Comparison of ENCODE assay signal across 8 cellular contexts in the genomic region with DNA sequence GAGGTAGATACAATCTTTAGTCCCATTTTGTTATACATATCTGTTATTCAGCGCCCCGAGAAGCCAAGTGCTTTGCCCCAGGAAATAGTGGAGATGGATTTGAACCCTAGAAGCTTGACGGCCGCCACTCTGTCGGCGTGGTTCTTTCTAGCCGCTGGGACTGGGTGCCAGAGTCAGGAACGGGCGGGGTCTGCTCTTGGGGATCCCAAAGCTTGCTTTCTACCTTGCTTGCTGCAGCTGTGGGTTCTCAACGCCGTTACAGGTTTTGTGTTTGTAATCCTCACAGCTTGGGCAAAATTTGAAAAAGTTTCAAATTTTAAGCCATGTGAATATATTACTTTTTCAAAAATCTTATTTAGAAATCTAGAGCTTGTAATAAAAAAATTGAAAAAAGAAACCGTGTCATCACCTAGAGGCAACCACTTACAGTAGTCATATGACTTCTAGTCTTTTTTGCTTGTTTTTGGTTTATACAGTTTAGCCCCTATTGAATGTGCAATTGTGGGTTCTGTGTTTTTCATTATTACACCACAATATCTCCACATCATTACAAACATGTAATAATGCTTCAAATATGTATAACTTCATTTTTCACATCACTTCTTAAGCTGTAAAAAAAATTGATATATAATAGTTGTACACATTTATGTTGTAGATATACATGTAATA. TPM values are rescaled to one million over a fixed set of nuclear protein-coding genes. Genes with fewer than 3 reads are reported as not detected.
DNase-seq lines count a peak whose midpoint lies in the region; ATAC-seq, FAIRE-seq and TF ChIP-seq lines count a peak whose summit lies in the region.

No MANE protein-coding gene starts in this region.

- CTCF ChIA-PET in Calu3 (lab: Charles Lee): interaction anchor here (0.5 to 2.5 kb wide), 9 partner anchors 15 to 736 kb away, joined by 3 to 22 read pairs (median 3); no protein-coding TSS in a partner anchor
- CTCF ChIA-PET in HEK293 (lab: Yijun Ruan, JAX): interaction anchor here (1.0 to 6.5 kb wide), 5 partner anchors 8 to 214 kb away, joined by 3 to 57 read pairs (median 6); a partner anchor contains a TSS
- CTCF ChIA-PET in mammary epithelial cell (lab: Charles Lee; ENCODE audit: low non-redundant PET): interaction anchor here (0.5 kb wide), 1 partner anchor 193 kb away, joined by 4 read pairs; no protein-coding TSS in a partner anchor

- no peaks in the 10 kb centered on the region for H3K27me3 Mint-ChIP-seq in Calu3 (ENCODE audit: unreplicated experiment)

- H3K27ac ChIP-seq in HEK293 (ENCODE audit: extremely low read depth, low read depth, low read length): peak overlapping the region; percentile 87
- peak overlapping the region; percentile 73 for H3K27ac ChIP-seq in mammary epithelial cell (ENCODE audit: insufficient read depth, low read depth, low read length)
- peak overlapping the region; percentile 97 for H3K27ac ChIP-seq in layer of hippocampus (ENCODE audit: low read depth, low read length)

- peak overlapping the region; percentile 82 for H3K27ac Mint-ChIP-seq in Calu3 (ENCODE audit: unreplicated experiment)

- POLR2A ChIA-PET in HEK293 (lab: Yijun Ruan, JAX): interaction anchor here (1.2 to 3.4 kb wide), 6 partner anchors 9 to 524 kb away, joined by 3 to 20 read pairs (median 17); a partner anchor contains a TSS

- dilution Hi-C loops in mammary epithelial cell (cut with HindIII; ENCODE audit: low sequenced_read_pairs): loop anchor here (5.0 kb wide), 1 partner anchor 60 kb away; no protein-coding TSS in a partner anchor

- H4K20me1 ChIP-seq in mammary epithelial cell (ENCODE audit: insufficient read depth, low read length): no peaks in the 10 kb centered on the region

- H2AFZ ChIP-seq in mammary epithelial cell (ENCODE audit: low read depth, low read length): peak overlapping the region; percentile 82

- no peaks in the 10 kb centered on the region for H3K9me3 ChIP-seq in HEK293 (ENCODE audit: control insufficient read depth, insufficient read depth, low read depth, low read length)
- no peaks in the 10 kb centered on the region for H3K9me3 ChIP-seq in mammary epithelial cell (replicated peaks; ENCODE audit: insufficient read depth, low read length)

- ATAC-seq in HG03045 (IDR thresholded peaks at IDR 0.05; ENCODE audit: unreplicated experiment): no peak

- peak; percentile 33 for DNase-seq in Calu3
- DNase-seq in RCC 7860 (ENCODE audit: low spot score): no peak
- DNase-seq in mammary epithelial cell: no peak
- DNase-seq in stimulated activated CD8-positive, alpha-beta memory T cell treated with anti-CD3 and anti-CD28 coated beads, Interleukin-4, amount 100 ng/mL, for 48 hours: peak; percentile 61
- no peak for DNase-seq in GM19240 (ENCODE audit: insufficient read length, low spot score)

- H3K79me2 ChIP-seq in mammary epithelial cell (ENCODE audit: insufficient read depth, low read length): peaks cover 57% of the 10 kb centered on the region

- H3K4me1 Mint-ChIP-seq in Calu3 (ENCODE audit: low read depth, unreplicated experiment): peaks cover 56% of the 10 kb centered on the region

- no TSS peak for BruUV-seq in Calu3 (replicated peaks; lab: Mats Ljungman, UMichigan)
- no TSS peak for BruUV-seq in mammary epithelial cell (replicated peaks; lab: Mats Ljungman, UMichigan)

- H3K4me3 ChIP-seq in HEK293 (ENCODE audit: low read depth, low read length): peak overlapping the region; percentile 80
- peak overlapping the region; percentile 63 to 89 (median 85) for H3K4me3 ChIP-seq in mammary epithelial cell (replicated peaks in 1 of 3; ENCODE audit: insufficient read depth in 1 of 3, low read depth in 2 of 3, low read length in 3 of 3)

- H3K36me3 ChIP-seq in HEK293 (ENCODE audit: control insufficient read depth in 2 of 2, insufficient read depth in 1 of 2, low read length in 2 of 2): peaks cover 0 to 28% of the 10 kb centered on the region in 2 experiments; a peak in 2 of 3 replicates
- peaks cover 9% of the 10 kb centered on the region for H3K36me3 ChIP-seq in mammary epithelial cell (ENCODE audit: insufficient read depth, low read length)

- H3K4me3 Mint-ChIP-seq in Calu3 (ENCODE audit: low read depth, unreplicated experiment): peak overlapping the region; percentile 83

- TF ChIP-seq CTCF in Calu3 (IDR thresholded peaks at IDR 0.05; ENCODE audit: unreplicated experiment): no peak
- no peak; the same call in 1 of the 2 replicates for TF ChIP-seq CTCF in HEK293 (tag by site-specific recombination; IDR thresholded peaks at IDR 0.05)
- TF ChIP-seq CTCF in mammary epithelial cell (conservative IDR thresholded peaks at IDR 0.05 in 1 of 2, IDR thresholded peaks at IDR 0.05 in 1 of 2; ENCODE audit: extremely low read depth in 1 of 2, insufficient read depth in 1 of 2, low read depth in 1 of 2, low read length in 2 of 2): no peak

- WGBS in mammary epithelial cell (ENCODE audit: low coverage, missing lambda C conversion rate): 0% methylated on average over 12 of the region's 12 CpGs

- in situ Hi-C loops in mammary epithelial cell (cut with MboI; ENCODE audit: low sequenced_read_pairs in 2 of 2): loop anchor here in 1 of 2 donors (25.0 kb wide), 1 partner anchor 205 kb away; a partner anchor contains a TSS

- H3K27me3 ChIP-seq in mammary epithelial cell (ENCODE audit: insufficient read depth, low read length): no peaks in the 10 kb centered on the region
- no peaks in the 10 kb centered on the region for H3K27me3 ChIP-seq in layer of hippocampus (ENCODE audit: control insufficient read depth, insufficient read depth, low read length)

- H3K9me3 Mint-ChIP-seq in Calu3 (ENCODE audit: low read depth, unreplicated experiment): no peaks in the 10 kb centered on the region

- peak overlapping the region; percentile 85 for H3K4me2 ChIP-seq in mammary epithelial cell (ENCODE audit: insufficient read depth, low read depth, low read length)

- FAIRE-seq in RCC 7860 (lab: Jason Lieb, UNC): peak; percentile 28

- intact Hi-C loops in Calu3 (cut with micrococcal nuclease; ENCODE audit: unreplicated experiment) (no loop called here), mammary epithelial cell (cut with micrococcal nuclease) (loop anchor here (1.0 kb wide), 1 partner anchor 9 kb away; no protein-coding TSS in a partner anchor)

- peaks cover 76% of the 10 kb centered on the region for H3K36me3 Mint-ChIP-seq in Calu3 (ENCODE audit: insufficient read depth, unreplicated experiment)

- H3K4me1 ChIP-seq in HEK293 (ENCODE audit: control insufficient read depth, insufficient read depth, low read length) (no peaks in the 10 kb centered on the region), mammary epithelial cell (ENCODE audit: insufficient read depth, low read length) (peaks cover 20% of the 10 kb centered on the region)

- H3K9ac ChIP-seq in mammary epithelial cell (ENCODE audit: insufficient read depth, low read length): peak overlapping the region; percentile 73

TF ChIP-seq in HEK293, 187 proteins besides CTCF, POLR2A, EP300 and RAD21 (continues in another document):
- TF ChIP-seq YY2 (tag by site-specific recombination; IDR thresholded peaks at IDR 0.05) (no peak), ZNF214 (tag by site-specific recombination; IDR thresholded peaks at IDR 0.05; ENCODE audit: borderline replicate concordance) (no peak), GLIS1 (tag by site-specific recombination; IDR thresholded peaks at IDR 0.05) (no peak), ZNF48 (tag by site-specific recombination; IDR thresholded peaks at IDR 0.05) (no peak), SCRT1 (tag by site-specific recombination; IDR thresholded peaks at IDR 0.05; ENCODE audit: borderline replicate concordance) (no peak), ZFP37 (tag by site-specific recombination; IDR thresholded peaks at IDR 0.05) (0 out of 2 replicates have a peak, but pooled peaks have one; percentile 32), KLF7 (tag by site-specific recombination; IDR thresholded peaks at IDR 0.05; ENCODE audit: borderline replicate concordance) (no peak), ZNF274 (IDR thresholded peaks at IDR 0.05; ENCODE audit: low read length) (no peak), ZNF274 (tag by site-specific recombination; IDR thresholded peaks at IDR 0.05; ENCODE audit: borderline replicate concordance) (no peak), ZNF423 (tag by site-specific recombination; IDR thresholded peaks at IDR 0.05) (no peak), ZNF510 (tag by site-specific recombination; IDR thresholded peaks at IDR 0.05; ENCODE audit: insufficient replicate concordance) (no peak), KLF16 (tag by site-specific recombination; IDR thresholded peaks at IDR 0.05) (no peak), ZNF169 (tag by site-specific recombination; IDR thresholded peaks at IDR 0.05) (no peak), ZEB2 (tag by site-specific recombination; IDR thresholded peaks at IDR 0.05) (no peak), ZNF19 (tag by site-specific recombination; IDR thresholded peaks at IDR 0.05; ENCODE audit: low read depth) (no peak), ZNF366 (tag by site-specific recombination; conservative IDR thresholded peaks at IDR 0.05) (no peak)
- TF ChIP-seq, protein P1, sequence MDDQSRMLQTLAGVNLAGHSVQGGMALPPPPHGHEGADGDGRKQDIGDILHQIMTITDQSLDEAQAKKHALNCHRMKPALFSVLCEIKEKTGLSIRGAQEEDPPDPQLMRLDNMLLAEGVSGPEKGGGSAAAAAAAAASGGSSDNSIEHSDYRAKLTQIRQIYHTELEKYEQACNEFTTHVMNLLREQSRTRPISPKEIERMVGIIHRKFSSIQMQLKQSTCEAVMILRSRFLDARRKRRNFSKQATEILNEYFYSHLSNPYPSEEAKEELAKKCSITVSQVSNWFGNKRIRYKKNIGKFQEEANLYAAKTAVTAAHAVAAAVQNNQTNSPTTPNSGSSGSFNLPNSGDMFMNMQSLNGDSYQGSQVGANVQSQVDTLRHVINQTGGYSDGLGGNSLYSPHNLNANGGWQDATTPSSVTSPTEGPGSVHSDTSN (CRISPR knock-in tag; IDR thresholded peaks at IDR 0.05): no peak
- TF ChIP-seq, protein P2, sequence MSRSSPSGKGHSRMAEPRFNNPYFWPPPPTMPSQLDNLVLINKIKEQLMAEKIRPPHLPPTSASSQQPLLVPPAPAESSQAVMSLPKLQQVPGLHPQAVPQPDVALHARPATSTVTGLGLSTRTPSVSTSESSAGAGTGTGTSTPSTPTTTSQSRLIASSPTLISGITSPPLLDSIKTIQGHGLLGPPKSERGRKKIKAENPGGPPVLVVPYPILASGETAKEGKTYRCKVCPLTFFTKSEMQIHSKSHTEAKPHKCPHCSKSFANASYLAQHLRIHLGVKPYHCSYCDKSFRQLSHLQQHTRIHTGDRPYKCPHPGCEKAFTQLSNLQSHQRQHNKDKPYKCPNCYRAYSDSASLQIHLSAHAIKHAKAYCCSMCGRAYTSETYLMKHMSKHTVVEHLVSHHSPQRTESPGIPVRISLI (tag by site-specific recombination; IDR thresholded peaks at IDR 0.05): 0 out of 2 replicates have a peak, but pooled peaks have one; percentile 24

RNA-seq across cellular contexts. Expression of a gene that starts 0.8 kb away (rescaled TPM):
- 214 and 229 TPM in 2 replicates for total RNA-seq in Calu3 (2022)
- 10 to 100 TPM; 55.5 to 95.6 TPM for total RNA-seq in mammary epithelial cell
- 230 TPM for polyA plus RNA-seq in mammary epithelial cell
- 158 TPM for polyA minus RNA-seq in mammary epithelial cell

RNA-seq across cellular contexts. Expression of a gene that starts 41.5 kb away (rescaled TPM):
- total RNA-seq in Calu3 (2022): 0.78 and 0.95 TPM in 2 replicates
- total RNA-seq in mammary epithelial cell: 10 to 100 TPM in 1 of 2 donors, 1 to 10 TPM in 1; 9.4 to 18.5 TPM
- 2.5 TPM for polyA plus RNA-seq in mammary epithelial cell
- not detected for polyA minus RNA-seq in mammary epithelial cell

Comparison
In these comparisons a context has a peak if more than half of its experiments do, and no peak if none do; other contexts are left out.
1. DNase-seq: peak in Calu3 (single experiment) and stimulated activated CD8-positive, alpha-beta memory T cell treated with anti-CD3 and anti-CD28 coated beads, Interleukin-4, amount 100 ng/mL, for 48 hours (single experiment); none in RCC 7860 (single experiment), mammary epithelial cell (single experiment) and GM19240 (single experiment).
2. Peak in every context shown above with its lines, with median percentiles within 50 percentile points of each other: H3K27ac ChIP-seq.